In genomic region chr3:128482857-128483656, GRCh38 we compare ENCODE assay signal across 8 cellular contexts. TPM values are rescaled to one million over a fixed set of nuclear protein-coding genes. Genes with fewer than 3 reads are reported as not detected.
A peak's percentile ranks its signal among the peaks of the same experiment; 100 is the strongest.
DNase-seq lines count a peak whose midpoint lies in the region; ATAC-seq, FAIRE-seq and TF ChIP-seq lines count a peak whose summit lies in the region.

No MANE protein-coding gene starts in this region.

- peak overlapping the region; percentile 67 for H2BK12ac ChIP-seq in trophoblast cell (ENCODE audit: low read length)

- H3K23ac ChIP-seq in trophoblast cell (ENCODE audit: low read length), result no peak overlapping the region

- H3K18ac ChIP-seq in trophoblast cell (ENCODE audit: low read length), result peak overlapping the region; percentile 93

- peak; percentile 35 for ATAC-seq in PC-3

- POLR2A ChIA-PET in PC-3 (lab: Charles Lee; ENCODE audit: unreplicated experiment), result interaction anchor here (0.6 kb wide), 1 partner anchor 50 kb away, joined by 4 read pairs; no protein-coding TSS in a partner anchor

- H3K14ac ChIP-seq in trophoblast cell (ENCODE audit: low read length), result no peak overlapping the region

- H3K9ac ChIP-seq in PC-3 (ENCODE audit: low read length) (peak overlapping the region; percentile 60), fibroblast of lung (ENCODE audit: insufficient read depth, low read length) (no peak overlapping the region), trophoblast cell (ENCODE audit: low read length) (no peak overlapping the region)

- H4K20me1 ChIP-seq in PC-3 (ENCODE audit: low read length) (no peaks in the 10 kb centered on the region; the same call in 1 of the 2 replicates), fibroblast of lung (ENCODE audit: control insufficient read depth, extremely low read depth, insufficient read depth, low read length) (no peaks in the 10 kb centered on the region)

- peaks cover 47% of the 10 kb centered on the region for H3K79me1 ChIP-seq in trophoblast cell (ENCODE audit: low read length)

- no TSS peak for BruUV-seq in PC-3 (replicated peaks; lab: Mats Ljungman, UMichigan)

- no peaks in the 10 kb centered on the region for H3K9me2 ChIP-seq in PC-3 (replicated peaks; ENCODE audit: low read length)

- no peak overlapping the region for H3K4ac ChIP-seq in trophoblast cell (ENCODE audit: low read depth, low read length)

- TF ChIP-seq CTCF in PC-3 (conservative IDR thresholded peaks at IDR 0.05; ENCODE audit: low read depth, low read length) (no peak), fibroblast of lung (conservative IDR thresholded peaks at IDR 0.05 in 1 of 2, IDR thresholded peaks at IDR 0.05 in 1 of 2; ENCODE audit: low read depth in 1 of 2, low read length in 2 of 2) (peak in 1 of 2 donors; percentile 29)

- peak overlapping the region; percentile 37 for H2BK5ac ChIP-seq in trophoblast cell (ENCODE audit: low read depth, low read length, poor library complexity)

- H3K4me2 ChIP-seq in PC-3 (ENCODE audit: low read length) (peak overlapping the region; percentile 92), fibroblast of lung (ENCODE audit: extremely low read depth, insufficient read depth, low read length) (peak overlapping the region; percentile 33), trophoblast cell (ENCODE audit: low read length) (peak overlapping the region; percentile 32)

- H3K27me3 ChIP-seq in PC-3 (ENCODE audit: low read length) (no peaks in the 10 kb centered on the region), fibroblast of lung (ENCODE audit: control insufficient read depth, insufficient read depth, low read length) (peaks cover 3% of the 10 kb centered on the region), trophoblast cell (ENCODE audit: insufficient read depth, low read length) (no peaks in the 10 kb centered on the region), small intestine (ENCODE audit: control insufficient read depth in 2 of 2, insufficient read depth in 2 of 2, low read length in 2 of 2) (peaks cover 24 to 50% of the 10 kb centered on the region in 2 donors)

- H3K4me3 ChIP-seq in PC-3 (ENCODE audit: low read length) (peak overlapping the region; percentile 93), fibroblast of lung (replicated peaks in 1 of 4; ENCODE audit: control extremely low read depth in 1 of 4, insufficient read depth in 1 of 4, low read depth in 3 of 4, low read length in 4 of 4) (peak overlapping the region in 2 of 4 experiments; percentile 24 to 36), trophoblast cell (ENCODE audit: low read depth, low read length) (no peak overlapping the region), small intestine (ENCODE audit: low read depth in 1 of 2, low read length in 2 of 2) (no peak overlapping the region)

- no peak overlapping the region for H4K12ac ChIP-seq in trophoblast cell (ENCODE audit: low read depth, low read length)

- no peak overlapping the region for H2AK5ac ChIP-seq in trophoblast cell (ENCODE audit: low read length)

- intact Hi-C loops in PC-3 (cut with micrococcal nuclease), result no loop called here

- no peak for FAIRE-seq in small intestine (lab: Jason Lieb, UNC)

- H3F3A ChIP-seq in PC-3 (ENCODE audit: low read length, unreplicated experiment), result peaks cover 6% of the 10 kb centered on the region

- no CpG with 5 or more reads among the region's 29 CpGs for WGBS in trophoblast cell (ENCODE audit: extremely low coverage, insufficient coverage, insufficient read length)
- 5 to 10% (median 5%) methylated on average over 28 to 29 of the region's 29 CpGs for WGBS in small intestine, 3 donors

- H2BK120ac ChIP-seq in trophoblast cell (ENCODE audit: insufficient read depth, low read length, poor library complexity), result peak overlapping the region; percentile 64

- peak overlapping the region; percentile 82 for H4K8ac ChIP-seq in trophoblast cell (ENCODE audit: low read depth, low read length)

- CTCF ChIA-PET in PC-3 (lab: Charles Lee), result interaction anchor here (0.6 kb wide), 1 partner anchor 727 kb away, joined by 3 read pairs; no protein-coding TSS in a partner anchor

- peaks cover 43% of the 10 kb centered on the region for H3K4me1 ChIP-seq in PC-3 (ENCODE audit: insufficient read depth, low read length)
- H3K4me1 ChIP-seq in fibroblast of lung (ENCODE audit: control insufficient read depth, extremely low read depth, insufficient read depth, low read length), result peaks cover 19% of the 10 kb centered on the region
- peaks cover 30 to 39% of the 10 kb centered on the region in 2 experiments for H3K4me1 ChIP-seq in trophoblast cell (ENCODE audit: control insufficient read depth in 1 of 2, insufficient read depth in 2 of 2, low read length in 2 of 2)
- H3K4me1 ChIP-seq in small intestine (ENCODE audit: control insufficient read depth in 2 of 2, insufficient read depth in 1 of 2, low read depth in 1 of 2, low read length in 1 of 2), result peaks cover 0 to 5% of the 10 kb centered on the region in 2 donors

- H4K91ac ChIP-seq in trophoblast cell (ENCODE audit: low read depth, low read length), result peak overlapping the region; percentile 75

- H3K36me3 ChIP-seq in PC-3 (ENCODE audit: low read depth, low read length), result peaks cover 15% of the 10 kb centered on the region; the same call in 1 of the 2 replicates
- peaks cover 4% of the 10 kb centered on the region for H3K36me3 ChIP-seq in fibroblast of lung (ENCODE audit: control insufficient read depth, insufficient read depth, low read length)
- H3K36me3 ChIP-seq in trophoblast cell (ENCODE audit: control insufficient read depth in 1 of 2, insufficient read depth in 2 of 2, low read length in 2 of 2), result peaks cover 59 to 62% of the 10 kb centered on the region in 2 experiments
- H3K36me3 ChIP-seq in small intestine (ENCODE audit: control insufficient read depth in 2 of 2, insufficient read depth in 2 of 2, low read length in 2 of 2), result no peaks in the 10 kb centered on the region

- H2AFZ ChIP-seq in PC-3 (ENCODE audit: low read length) (no peak overlapping the region), fibroblast of lung (ENCODE audit: low read length) (no peak overlapping the region), trophoblast cell (ENCODE audit: insufficient read depth, low read length, poor library complexity) (no peak overlapping the region)

- H3K79me2 ChIP-seq in PC-3 (ENCODE audit: low read length) (peaks cover 54% of the 10 kb centered on the region), fibroblast of lung (ENCODE audit: control insufficient read depth, insufficient read depth, low read length) (peaks cover 17% of the 10 kb centered on the region), trophoblast cell (ENCODE audit: control insufficient read depth, insufficient read depth, low read length, poor library complexity) (peaks cover 31% of the 10 kb centered on the region)

- DNase-seq in CD1c-positive myeloid dendritic cell (ENCODE audit: extremely low spot score) (peak; percentile 15), PC-3 (peak; percentile 72), fibroblast of lung (ENCODE audit: low read depth in 2 of 2) (peak; percentile 54 to 85), trophoblast cell (peak; percentile 75 to 81), substantia nigra (lab: John Stamatoyannopoulos, UW) (no peak), NK-92 (lab: John Stamatoyannopoulos, UW; ENCODE audit: unreplicated experiment) (no peak), small intestine (no peak)
- DNase-seq in stimulated activated naive CD4-positive, alpha-beta T cell treated with Interleukin-2 at 50 U/mL for 16 hours (lab: John Stamatoyannopoulos, UW), result no peak

- H3K9me3 ChIP-seq in PC-3 (ENCODE audit: low read length) (no peaks in the 10 kb centered on the region), fibroblast of lung (ENCODE audit: control insufficient read depth, insufficient read depth, low read depth, low read length) (no peaks in the 10 kb centered on the region), trophoblast cell (ENCODE audit: insufficient read depth, low read depth, low read length) (no peaks in the 10 kb centered on the region), small intestine (ENCODE audit: control insufficient read depth, low read depth) (no peaks in the 10 kb centered on the region)

- peak overlapping the region; percentile 84 for H3K27ac ChIP-seq in PC-3 (ENCODE audit: low read length)
- peak overlapping the region; percentile 27 for H3K27ac ChIP-seq in fibroblast of lung (ENCODE audit: insufficient read depth, low read length)
- peak overlapping the region; percentile 68 for H3K27ac ChIP-seq in trophoblast cell (ENCODE audit: low read depth, low read length)
- no peak overlapping the region for H3K27ac ChIP-seq in substantia nigra (ENCODE audit: low read depth, low read length, poor library complexity, severe bottlenecking)
- peak overlapping the region in 1 of 2 donors; percentile 51 for H3K27ac ChIP-seq in small intestine (ENCODE audit: low read depth in 1 of 2, low read length in 1 of 2)

RNA-seq across cellular contexts. Expression of gene GATA2, which starts 9.9 kb away (rescaled TPM):
- total RNA-seq in PC-3 (2014; rRNA removed) (26.8 and 32.4 TPM in 2 replicates), fibroblast of lung (0.51 and 0.83 TPM in 2 replicates)
- polyA plus RNA-seq in fibroblast of lung (3.2 and 4.0 TPM in 2 replicates), small intestine (10 to 100 TPM in 1 of 3 donors, 1 to 10 TPM in 1, under 1 TPM in 1; 0.67 to 15.2 (median 1.1) TPM)
- polyA plus RNA-seq in fibroblast of lung (2012), result 6.2 and 9.3 TPM in 2 replicates
- polyA minus RNA-seq in fibroblast of lung (ENCODE audit: low replicate concordance), result 4.3 and 4.9 TPM in 2 replicates
- polyA plus RNA-seq in trophoblast cell (2013), result 467 and 505 TPM in 2 replicates

RNA-seq across cellular contexts. Expression of gene DNAJB8, which starts 16.4 kb away (rescaled TPM):
- total RNA-seq in PC-3 (2014; rRNA removed) (not detected in 2 replicates), fibroblast of lung (not detected in 2 replicates)
- polyA plus RNA-seq in fibroblast of lung (not detected in 2 replicates), small intestine (not detected)
- polyA plus RNA-seq in fibroblast of lung (2012), result not detected in 2 replicates
- not detected in 2 replicates for polyA minus RNA-seq in fibroblast of lung (ENCODE audit: low replicate concordance)
- polyA plus RNA-seq in trophoblast cell (2013), result not detected in 2 replicates

Comparison
In these comparisons a context has a peak if more than half of its experiments do, and no peak if none do; other contexts are left out.
1. DNase-seq: peak in CD1c-positive myeloid dendritic cell (single experiment), PC-3 (single experiment), fibroblast of lung (2 of 2) and trophoblast cell (2 of 2); none in substantia nigra (0 of 49), NK-92 (single experiment), stimulated activated naive CD4-positive, alpha-beta T cell treated with Interleukin-2 at 50 U/mL for 16 hours (single experiment) and small intestine (single experiment).
2. H3K4me2 ChIP-seq: peak in every context shown above with its lines; median percentile 92 in PC-3; 33 in fibroblast of lung; 32 in trophoblast cell.
3. RNA of gene GATA2, which starts 9.9 kb away (total RNA-seq): 26.8 to 32.4 TPM in PC-3; 0.51 to 0.83 TPM in fibroblast of lung; every median in the first group is over 10 times any median in the second.